Comparison of ENCODE assay signal across 8 cellular contexts in genomic region chr16:50153648-50154368, GRCh38. TPM values are rescaled to one million over a fixed set of nuclear protein-coding genes. Genes with fewer than 3 reads are reported as not detected.
DNase-seq lines count a peak whose midpoint lies in the region; ATAC-seq lines count a peak whose summit lies in the region.

No MANE protein-coding gene starts in this region.

- intact Hi-C loops in activated T-helper 1 cell treated with anti-CD3 and anti-CD28 coated beads, Interleukin-12 subunit alpha, Interleukin-12 subunit beta, Interleukin-2, Interleukin-4 antibody, amounts not matched to agents 30 ng/mL and 10 ng/mL and 1 ng/mL, durations not matched to agents 14 hours and 24 hours and 36 hours (cut with micrococcal nuclease): loop anchor here (1.0 to 5.0 kb wide), 4 partner anchors 56 to 527 kb away; partner anchors contain the start of gene SNX20
- intact Hi-C loops in Right ventricle myocardium superior (cut with DNase I): loop anchor here (2.0 to 5.0 kb wide), 2 partner anchors 57 to 87 kb away; partner anchors contain the start of gene HEATR3
- intact Hi-C loops in posterior vena cava (cut with DNase I): loop anchor here in 1 of 2 donors (5.0 kb wide), 1 partner anchor 58 kb away; no protein-coding TSS in a partner anchor

- under 1% methylated on average over 80 of the region's 80 CpGs for WGBS in HUES64

- H3K9ac ChIP-seq in HUES64 (ENCODE audit: low read depth, low read length): peak overlapping the region; percentile 75

- peak overlapping the region; percentile 79 for H3K4me3 ChIP-seq in HUES64 (ENCODE audit: low read length)

- peak; percentile 60 for DNase-seq in D341Med (ENCODE audit: low spot score)
- DNase-seq in activated T-helper 1 cell treated with anti-CD3 and anti-CD28 coated beads, Interleukin-12 subunit alpha, Interleukin-12 subunit beta, Interleukin-2, Interleukin-4 antibody, amounts not matched to agents 30 ng/mL and 10 ng/mL and 1 ng/mL, durations not matched to agents 14 hours and 24 hours and 36 hours (ENCODE audit: low spot score): peak; percentile 30
- DNase-seq in Right ventricle myocardium superior: peak; percentile 66
- DNase-seq in posterior vena cava (ENCODE audit: low spot score): peak; percentile 86
- no peak for DNase-seq in NCI-H146 treated with DMSO at 0.1 percent for 48 hours (lab: John Stamatoyannopoulos, UW; ENCODE audit: unreplicated experiment)
- no peak for DNase-seq in H4 (ENCODE audit: low spot score)

- peaks cover 6% of the 10 kb centered on the region; the same call in 1 of the 2 replicates for H3K27me3 ChIP-seq in HUES64 (ENCODE audit: insufficient read depth, low read length)

- H3K9me3 ChIP-seq in HUES64 (ENCODE audit: insufficient read depth, low read depth, low read length): no peaks in the 10 kb centered on the region

- H3K4me3 Mint-ChIP-seq in activated T-helper 1 cell treated with anti-CD3 and anti-CD28 coated beads, Interleukin-12 subunit alpha, Interleukin-12 subunit beta, Interleukin-2, Interleukin-4 antibody, amounts not matched to agents 30 ng/mL and 10 ng/mL and 1 ng/mL, durations not matched to agents 14 hours and 24 hours and 36 hours: peak overlapping the region; percentile 79

- no peaks in the 10 kb centered on the region for H3K27me3 Mint-ChIP-seq in activated T-helper 1 cell treated with anti-CD3 and anti-CD28 coated beads, Interleukin-12 subunit alpha, Interleukin-12 subunit beta, Interleukin-2, Interleukin-4 antibody, amounts not matched to agents 30 ng/mL and 10 ng/mL and 1 ng/mL, durations not matched to agents 14 hours and 24 hours and 36 hours (ENCODE audit: insufficient read depth)

- H3K4me1 Mint-ChIP-seq in activated T-helper 1 cell treated with anti-CD3 and anti-CD28 coated beads, Interleukin-12 subunit alpha, Interleukin-12 subunit beta, Interleukin-2, Interleukin-4 antibody, amounts not matched to agents 30 ng/mL and 10 ng/mL and 1 ng/mL, durations not matched to agents 14 hours and 24 hours and 36 hours (ENCODE audit: low read depth): peaks cover 47% of the 10 kb centered on the region

- ATAC-seq in GM21423 (IDR thresholded peaks at IDR 0.05; ENCODE audit: unreplicated experiment) (peak; percentile 13), Right ventricle myocardium superior (ENCODE audit: poor library complexity) (no peak)

- H3K36me3 ChIP-seq in HUES64 (ENCODE audit: insufficient read depth, low read length): no peaks in the 10 kb centered on the region

- no peak overlapping the region for H3K27ac ChIP-seq in HUES64 (ENCODE audit: low read depth, low read length)

- peak overlapping the region; percentile 46 for H3K27ac Mint-ChIP-seq in activated T-helper 1 cell treated with anti-CD3 and anti-CD28 coated beads, Interleukin-12 subunit alpha, Interleukin-12 subunit beta, Interleukin-2, Interleukin-4 antibody, amounts not matched to agents 30 ng/mL and 10 ng/mL and 1 ng/mL, durations not matched to agents 14 hours and 24 hours and 36 hours

- H3K36me3 Mint-ChIP-seq in activated T-helper 1 cell treated with anti-CD3 and anti-CD28 coated beads, Interleukin-12 subunit alpha, Interleukin-12 subunit beta, Interleukin-2, Interleukin-4 antibody, amounts not matched to agents 30 ng/mL and 10 ng/mL and 1 ng/mL, durations not matched to agents 14 hours and 24 hours and 36 hours (ENCODE audit: low read depth): peaks cover 11% of the 10 kb centered on the region

- no peaks in the 10 kb centered on the region for H3K9me3 Mint-ChIP-seq in activated T-helper 1 cell treated with anti-CD3 and anti-CD28 coated beads, Interleukin-12 subunit alpha, Interleukin-12 subunit beta, Interleukin-2, Interleukin-4 antibody, amounts not matched to agents 30 ng/mL and 10 ng/mL and 1 ng/mL, durations not matched to agents 14 hours and 24 hours and 36 hours

- H3K4me1 ChIP-seq in HUES64 (ENCODE audit: insufficient read depth, low read length): peaks cover 14% of the 10 kb centered on the region

RNA-seq across cellular contexts. Expression of gene TENT4B, which starts 0.7 kb away (rescaled TPM):
- polyA plus RNA-seq in HUES64 (2013, experiment 1 of 2): 8.0 TPM
- 7.2 TPM for polyA plus RNA-seq in HUES64 (2013, experiment 2 of 2)
- total RNA-seq in activated T-helper 1 cell treated with anti-CD3 and anti-CD28 coated beads, Interleukin-12 subunit alpha, Interleukin-12 subunit beta, Interleukin-2, Interleukin-4 antibody, amounts not matched to agents 30 ng/mL and 10 ng/mL and 1 ng/mL, durations not matched to agents 14 hours and 24 hours and 36 hours: 19.8 and 20.0 TPM in 2 replicates
- total RNA-seq in Right ventricle myocardium superior: 7.7 TPM
- 10 to 100 TPM; 13.4 to 15.0 TPM for total RNA-seq in posterior vena cava
- 3.9 and 6.1 TPM in 2 replicates for total RNA-seq in H4 (2014; rRNA removed; shearing (Covaris generic))

Comparison
In these comparisons a context has a peak if more than half of its experiments do, and no peak if none do; other contexts are left out.
1. DNase-seq: peak in D341Med (single experiment), activated T-helper 1 cell treated with anti-CD3 and anti-CD28 coated beads, Interleukin-12 subunit alpha, Interleukin-12 subunit beta, Interleukin-2, Interleukin-4 antibody, amounts not matched to agents 30 ng/mL and 10 ng/mL and 1 ng/mL, durations not matched to agents 14 hours and 24 hours and 36 hours (single experiment), Right ventricle myocardium superior (single experiment) and posterior vena cava (single experiment); none in NCI-H146 treated with DMSO at 0.1 percent for 48 hours (single experiment) and H4 (single experiment).